Comparison of ENCODE assay signal across 9 cellular contexts in genomic region chrX:41116948-41117347, GRCh38. TPM values are rescaled to one million over a fixed set of nuclear protein-coding genes. Genes with fewer than 3 reads are reported as not detected.
DNase-seq lines count a peak whose midpoint lies in the region; ATAC-seq and TF ChIP-seq lines count a peak whose summit lies in the region.
"Had no signal": no experiment of that assay in that cellular context is flagged by ENCODE, and none has a peak within 500 bp of the region (broad histone marks: within the 10 kb centered on the region; RNA-seq: fewer than 3 reads in every experiment).

No MANE protein-coding gene starts in this region.

- H3K4me3 ChIP-seq in testis, result no peak overlapping the region

- ATAC-seq in GM21515 (IDR thresholded peaks at IDR 0.05; ENCODE audit: unreplicated experiment) (peak; percentile 67), foreskin keratinocyte (no peak)
- ATAC-seq: HCT116 had no signal

- no peaks in the 10 kb centered on the region for H3K27me3 ChIP-seq in foreskin keratinocyte
- H3K27me3 ChIP-seq in testis, result no peaks in the 10 kb centered on the region

- H3K27ac ChIP-seq in foreskin keratinocyte (peak overlapping the region; percentile 49), testis (no peak overlapping the region)

- H3K36me3 ChIP-seq in testis (ENCODE audit: low read depth, missing control alignments), result no peaks in the 10 kb centered on the region

- intact Hi-C loops in testis (cut with DNase I; ENCODE audit: low total_unique reads), result no loop called here

- no peak for TF ChIP-seq CTCF in GM13976 (IDR thresholded peaks at IDR 0.05; ENCODE audit: borderline replicate concordance, control extremely low read depth, extremely low read depth, insufficient read depth, missing control alignments)
- no peak for TF ChIP-seq CTCF in foreskin keratinocyte (conservative IDR thresholded peaks at IDR 0.05)
- TF ChIP-seq CTCF in testis (IDR thresholded peaks at IDR 0.05), result no peak

- H3K9me3 ChIP-seq in testis, result no peaks in the 10 kb centered on the region

- WGBS in testis, 2 donors, result 32% methylated on average over 4 of the region's 4 CpGs

- TF ChIP-seq POLR2A in testis (IDR thresholded peaks at IDR 0.05), result no peak

- H3K4me1 ChIP-seq in foreskin keratinocyte, result peaks cover 8% of the 10 kb centered on the region
- H3K4me1 ChIP-seq in testis, result no peaks in the 10 kb centered on the region

- in situ Hi-C loops in GM13976 (cut with MboI; ENCODE audit: low sequenced_read_pairs, unreplicated experiment), result loop anchor here (10.0 kb wide), 2 partner anchors 452 to 572 kb away; no protein-coding TSS in a partner anchor

- DNase-seq in GM13976 (ENCODE audit: low spot score), result peak; percentile 46
- peak; percentile 5 for DNase-seq in HT1080 (ENCODE audit: low read depth)
- peak in 1 of 2 donors; percentile 20 for DNase-seq in foreskin keratinocyte
- no peak for DNase-seq in stimulated activated CD4-positive, alpha-beta T cell treated with anti-CD3 and anti-CD28 coated beads, Interleukin-1b, Interleukin-23, amount 100 ng/mL, for 48 hours
- no peak for DNase-seq in epidermal melanocyte (ENCODE audit: insufficient read length, low spot score)
- DNase-seq in testis, result no peak
- DNase-seq in NCI-H345 (lab: John Stamatoyannopoulos, UW), result no peak

RNA-seq across cellular contexts. Expression of gene USP9X, which starts 31.7 kb away (rescaled TPM):
- total RNA-seq in HT1080 (2014; rRNA removed; shearing (Covaris generic)), result 32.0 and 45.4 TPM in 2 replicates
- 15.7 and 22.8 TPM in 2 replicates for polyA plus RNA-seq in HT1080 (2015; cell fraction: cytosol; rRNA removed)
- 67.4 and 67.8 TPM in 2 replicates for polyA plus RNA-seq in HT1080 (2015; cell fraction: nucleus; rRNA removed)
- total RNA-seq in foreskin keratinocyte (54.0 and 60.9 TPM in 2 replicates), testis (100 to 1,000 TPM; 135 to 161 TPM)
- polyA plus RNA-seq in foreskin keratinocyte (11.0 and 11.6 TPM in 2 replicates), testis (ENCODE audit: insufficient read depth, low read depth, low replicate concordance) (50.8 TPM)

Comparison
In these comparisons a context has a peak if more than half of its experiments do, and no peak if none do; other contexts are left out.
1. DNase-seq: peak in GM13976 (single experiment) and HT1080 (single experiment); none in stimulated activated CD4-positive, alpha-beta T cell treated with anti-CD3 and anti-CD28 coated beads, Interleukin-1b, Interleukin-23, amount 100 ng/mL, for 48 hours (single experiment), epidermal melanocyte (single experiment), testis (single experiment) and NCI-H345 (single experiment).